Comparison of ENCODE assay signal across 22 cellular contexts in the genomic region with DNA sequence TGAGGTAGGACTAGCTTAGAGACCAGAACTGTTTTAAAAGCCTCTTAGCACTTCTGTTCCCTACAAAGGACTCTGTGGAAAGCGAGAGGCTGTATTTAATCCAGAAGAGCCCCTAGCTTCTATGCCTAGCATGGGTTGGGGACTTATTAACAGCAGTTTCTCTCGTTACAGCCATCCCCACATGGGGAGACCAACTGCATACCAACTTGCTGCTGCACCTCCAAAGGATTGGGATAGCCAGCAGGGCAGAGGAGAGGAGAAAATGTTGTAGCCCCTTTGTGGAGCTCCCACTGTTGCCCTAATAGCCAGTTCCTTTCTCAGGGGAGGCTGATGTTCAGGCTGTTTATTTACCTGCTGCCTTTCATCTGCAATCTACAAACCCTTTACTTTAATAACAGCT. TPM values are rescaled to one million over a fixed set of nuclear protein-coding genes. Genes with fewer than 3 reads are reported as not detected.
DNase-seq lines count a peak whose midpoint lies in the region; ATAC-seq, FAIRE-seq and TF ChIP-seq lines count a peak whose summit lies in the region.
"Had no signal": no experiment of that assay in that cellular context is flagged by ENCODE, and none has a peak within 500 bp of the region (broad histone marks: within the 10 kb centered on the region; RNA-seq: fewer than 3 reads in every experiment).

No MANE protein-coding gene starts in this region.

- H3K27me3 ChIP-seq in RWPE2 (ENCODE audit: insufficient read depth, poor library complexity, severe bottlenecking) = no peaks in the 10 kb centered on the region
- H3K27me3 ChIP-seq in H1 (replicated peaks in 1 of 4; ENCODE audit: control insufficient read depth in 3 of 4, extremely low read depth in 1 of 4, insufficient read depth in 3 of 4, low read length in 3 of 4) = no peaks in the 10 kb centered on the region
- H3K27me3 ChIP-seq: SJSA1 had no signal

- DNase-seq in cardiac septum (ENCODE audit: low spot score) (peak; percentile 22), left cardiac atrium (no peak), RWPE2 (ENCODE audit: low spot score) (no peak), H1 (ENCODE audit: low read depth in 1 of 2, low spot score in 2 of 2) (no peak), NCI-H2029 treated with DMSO at 0.1 percent for 48 hours (lab: John Stamatoyannopoulos, UW) (no peak), NCI-H446 (lab: John Stamatoyannopoulos, UW) (no peak)
- DNase-seq: DMS 273 treated with DMSO at 0.1 percent for 48 hours; GDM1; NCI-H1048; NCI-H1436 treated with DMSO at 0.1 percent for 48 hours; NCI-H2107; NCI-H345; NK-92 treated with Interleukin-12 subunit alpha and Interleukin-12 subunit beta, amount 100 ng/mL, for 24 hours; RPMI8226 had no signal

- H2BK120ac ChIP-seq in H1 (replicated peaks; ENCODE audit: low read depth, low read length) = no peak overlapping the region

- H3K4me1 ChIP-seq in RWPE2 (ENCODE audit: insufficient read depth, poor library complexity, severe bottlenecking) = peaks cover 22% of the 10 kb centered on the region
- peaks cover 21 to 44% (median 31%) of the 10 kb centered on the region in 4 experiments for H3K4me1 ChIP-seq in H1 (replicated peaks in 1 of 4; ENCODE audit: control insufficient read depth in 3 of 4, insufficient read depth in 4 of 4, low read length in 3 of 4)
- H3K4me1 ChIP-seq: SJSA1 had no signal

- TF ChIP-seq EP300 in H1 (IDR thresholded peaks at IDR 0.05; ENCODE audit: borderline replicate concordance in 1 of 2, low read depth in 2 of 2, low read length in 2 of 2) = no peak

- CTCF ChIA-PET in H1 (lab: Charles Lee; ENCODE audit: partially characterized antibody) = interaction anchor here (0.6 to 28.7 kb wide), 10 partner anchors 8 to 160 kb away, joined by 3 to 651 read pairs (median 19); partner anchors contain the start of genes CELSR2, SARS1 and SORT1

- no peaks in the 10 kb centered on the region for H3K79me2 ChIP-seq in H1 (ENCODE audit: control insufficient read depth in 1 of 2, insufficient read depth in 2 of 2, low read length in 2 of 2)

- H3K9ac ChIP-seq in H1 (replicated peaks in 1 of 4; ENCODE audit: extremely low read depth in 1 of 4, low read depth in 3 of 4, low read length in 3 of 4) = no peak overlapping the region
- H3K9ac ChIP-seq: BLaER1 treated with 17β-estradiol and CSF1 and Interleukin-3, amounts not matched to agents 10 nM and 100 nM; KMS-11 had no signal

- no peak for FAIRE-seq in H1 (lab: Jason Lieb, UNC)
- FAIRE-seq: A549, GM12878, GM18507 had no signal

- H2BK20ac ChIP-seq in H1 (ENCODE audit: low read length) = no peak overlapping the region

- no peak overlapping the region for H3K56ac ChIP-seq in H1 (replicated peaks; ENCODE audit: insufficient read length, low read depth, low read length)

- 0 out of 4 replicates have a peak overlapping the region, but pooled peaks of 1 of the 2 experiments have one; percentile 0 for H3K4me2 ChIP-seq in H1 (ENCODE audit: insufficient read depth in 1 of 2, low read depth in 2 of 2, low read length in 2 of 2)
- H3K4me2 ChIP-seq: A549; BLaER1 treated with 17β-estradiol and CSF1 and Interleukin-3, amounts not matched to agents 10 nM and 100 nM; KMS-11 had no signal

- POLR2A ChIA-PET in H1 (lab: Charles Lee; ENCODE audit: partially characterized antibody) = interaction anchor here (0.9 to 15.9 kb wide), 10 partner anchors 8 to 774 kb away, joined by 3 to 252 read pairs (median 10); partner anchors contain the start of genes CELSR2 and SARS1

- no peak for TF ChIP-seq RAD21 in H1 (IDR thresholded peaks at IDR 0.05 in 1 of 2, conservative IDR thresholded peaks at IDR 0.05 in 1 of 2; ENCODE audit: low read depth in 2 of 2, low read length in 2 of 2)

- H3K79me1 ChIP-seq in H1 (ENCODE audit: low read depth, low read length) = 0 out of 2 replicates have a peak, but pooled peaks cover 2% of the 10 kb centered on the region

- H4K8ac ChIP-seq in H1 (ENCODE audit: extremely low read depth, insufficient read depth, low read length) = no peak overlapping the region

- peaks cover 57% of the 10 kb centered on the region for H3K36me3 ChIP-seq in RWPE2 (ENCODE audit: low read depth)
- H3K36me3 ChIP-seq in H1 (ENCODE audit: control insufficient read depth in 2 of 4, insufficient read depth in 4 of 4, low read length in 3 of 4) = peaks cover 17 to 52% (median 34%) of the 10 kb centered on the region in 4 experiments

- H3K23me2 ChIP-seq in H1 (ENCODE audit: low read depth, low read length) = 0 out of 2 replicates have a peak, but pooled peaks cover 3% of the 10 kb centered on the region

- no peak overlapping the region for H3K18ac ChIP-seq in H1 (ENCODE audit: extremely low read depth, low read length)

- H3K14ac ChIP-seq in H1 (ENCODE audit: insufficient read length) = no peak overlapping the region

- peak overlapping the region; percentile 92 for H3K27ac ChIP-seq in RWPE2 (ENCODE audit: poor library complexity, severe bottlenecking)
- H3K27ac ChIP-seq in H1 (ENCODE audit: low read depth, low read length) = no peak overlapping the region
- H3K27ac ChIP-seq: A549; BLaER1 treated with 17β-estradiol and CSF1 and Interleukin-3, amounts not matched to agents 10 nM and 100 nM; KMS-11; SJSA1 had no signal

- H3K9me3 ChIP-seq in RWPE2 (ENCODE audit: severe bottlenecking) (no peaks in the 10 kb centered on the region), H1 (ENCODE audit: insufficient read depth in 2 of 2, low read depth in 1 of 2, low read length in 1 of 2) (no peaks in the 10 kb centered on the region)
- H3K9me3 ChIP-seq: A549; BLaER1 treated with 17β-estradiol and CSF1 and Interleukin-3, amounts not matched to agents 10 nM and 100 nM; SJSA1 had no signal

- H2BK15ac ChIP-seq in H1 (ENCODE audit: low read length) = no peak overlapping the region

- no peaks in the 10 kb centered on the region for H4K20me1 ChIP-seq in H1 (replicated peaks in 1 of 2; ENCODE audit: control insufficient read depth in 1 of 2, insufficient read depth in 2 of 2, low read length in 2 of 2)

- H4K91ac ChIP-seq in H1 (replicated peaks; ENCODE audit: insufficient read length, low read length) = no peak overlapping the region

- 0 out of 2 replicates have a peak overlapping the region, but pooled peaks have one; percentile 28 for H2BK12ac ChIP-seq in H1 (ENCODE audit: low read depth, low read length)

- intact Hi-C loops in cardiac septum (cut with DNase I) (no loop called here), left cardiac atrium (cut with DNase I) (no loop called here)

- no peak for TF ChIP-seq CTCF in RWPE2 (IDR thresholded peaks at IDR 0.05; ENCODE audit: poor library complexity, severe bottlenecking)
- no peak for TF ChIP-seq CTCF in H1 (IDR thresholded peaks at IDR 0.05; ENCODE audit: control extremely low read depth in 1 of 3, insufficient read depth in 1 of 3, low read depth in 1 of 3, low read length in 3 of 3)

- H2AFZ ChIP-seq in H1 (ENCODE audit: low read length) = no peak overlapping the region

- H3K4me3 ChIP-seq in RWPE2 (ENCODE audit: severe bottlenecking) (no peak overlapping the region), H1 (ENCODE audit: extremely low read depth in 1 of 4, insufficient read depth in 2 of 4, low read depth in 3 of 4, low read length in 4 of 4) (no peak overlapping the region)
- H3K4me3 ChIP-seq: A549; BLaER1 treated with 17β-estradiol and CSF1 and Interleukin-3, amounts not matched to agents 10 nM and 100 nM; GM12878; SJSA1 had no signal

- H2BK5ac ChIP-seq in H1 (ENCODE audit: low read depth, low read length) = peak overlapping the region; percentile 82; the same call in 1 of the 2 replicates

- H3K4ac ChIP-seq in H1 (replicated peaks; ENCODE audit: insufficient read length, low read depth, low read length) = no peak overlapping the region

- no peak overlapping the region for H2AK5ac ChIP-seq in H1 (ENCODE audit: low read depth, low read length)

- ATAC-seq in left cardiac atrium (no peak), RWPE2 (ENCODE audit: low read depth) (no peak), HG02852 (IDR thresholded peaks at IDR 0.05; ENCODE audit: unreplicated experiment) (no peak)
- ATAC-seq: A549, GM12878, HCT116 had no signal

- H4K5ac ChIP-seq in H1 (ENCODE audit: insufficient read length, low read depth, low read length) = no peak overlapping the region

- no peak overlapping the region for H3K23ac ChIP-seq in H1 (ENCODE audit: insufficient read length)

- 92% methylated on average over 2 of the region's 2 CpGs; no CpG with 5 or more reads in 1 of the 2 experiments for WGBS in H1 (ENCODE audit: extremely low coverage in 1 of 2, insufficient coverage in 1 of 2, insufficient read length in 1 of 2, insufficient replicate concordance in 2 of 2, low coverage in 1 of 2, low lambda C conversion rate in 2 of 2, missing lambda C conversion rate in 1 of 2), 2 experiments

- no peak for TF ChIP-seq POLR2A in H1 (IDR thresholded peaks at IDR 0.05; ENCODE audit: control extremely low read depth in 1 of 2, low read depth in 2 of 2, low read length in 2 of 2)

RNA-seq across cellular contexts. Expression of gene CELSR2, which starts 11.0 kb away (rescaled TPM):
- total RNA-seq in cardiac septum (7.1 TPM), left cardiac atrium (10 to 100 TPM; 15.6 to 21.1 TPM)
- 27.7 and 28.0 TPM in 2 replicates for total RNA-seq in H1 (2021; fragmentation: NEBNext Ultra II Directional; extraction: Animal tissue kit (Norgen Biotek cat#: 25700))
- polyA plus RNA-seq in H1 (2011; rRNA removed) = 12.0 and 25.9 TPM in 2 replicates
- 12.4 TPM for polyA plus RNA-seq in H1 (2011; cell fraction: cytosol; rRNA removed)
- polyA plus RNA-seq in H1 (2011; cell fraction: nucleus; rRNA removed) = 59.6 TPM
- 15.3 to 24.5 TPM (median 21.9 TPM) in 4 replicates for polyA plus RNA-seq in H1 (2012, experiment 1 of 2)
- 16.0 TPM for polyA plus RNA-seq in H1 (2012, experiment 2 of 2)
- 19.9 TPM for polyA plus RNA-seq in H1 (2013, experiment 1 of 2)
- polyA plus RNA-seq in H1 (2013, experiment 2 of 2) = 16.0 TPM
- polyA minus RNA-seq in H1 (2011; rRNA and poly(A)+ RNA removed) = 37.3 and 50.6 TPM in 2 replicates
- 28.1 TPM for polyA minus RNA-seq in H1 (2011; cell fraction: cytosol; rRNA and poly(A)+ RNA removed)
- 39.4 TPM for polyA minus RNA-seq in H1 (2011; cell fraction: nucleus; rRNA and poly(A)+ RNA removed)

RNA-seq across cellular contexts. Expression of gene SARS1, which starts 24.7 kb away (rescaled TPM):
- 104 TPM for total RNA-seq in cardiac septum
- total RNA-seq in left cardiac atrium = 100 to 1,000 TPM; 109 to 141 TPM
- total RNA-seq in H1 (2021; fragmentation: NEBNext Ultra II Directional; extraction: Animal tissue kit (Norgen Biotek cat#: 25700)) = 136 and 146 TPM in 2 replicates
- 83.1 and 97.1 TPM in 2 replicates for polyA plus RNA-seq in H1 (2011; rRNA removed)
- polyA plus RNA-seq in H1 (2011; cell fraction: cytosol; rRNA removed) = 145 TPM
- 134 TPM for polyA plus RNA-seq in H1 (2011; cell fraction: nucleus; rRNA removed)
- polyA plus RNA-seq in H1 (2012, experiment 1 of 2) = 150 to 162 TPM (median 155 TPM) in 4 replicates
- polyA plus RNA-seq in H1 (2012, experiment 2 of 2) = 71.7 TPM
- 89.1 TPM for polyA plus RNA-seq in H1 (2013, experiment 1 of 2)
- 87.4 TPM for polyA plus RNA-seq in H1 (2013, experiment 2 of 2)
- polyA minus RNA-seq in H1 (2011; rRNA and poly(A)+ RNA removed) = 87.1 and 97.9 TPM in 2 replicates
- 50.2 TPM for polyA minus RNA-seq in H1 (2011; cell fraction: cytosol; rRNA and poly(A)+ RNA removed)
- 67.5 TPM for polyA minus RNA-seq in H1 (2011; cell fraction: nucleus; rRNA and poly(A)+ RNA removed)

RNA-seq across cellular contexts. Expression of gene PSRC1, which starts 44.6 kb away (rescaled TPM):
- total RNA-seq in cardiac septum (0.59 TPM), left cardiac atrium (1 to 10 TPM; 2.3 to 2.5 TPM)
- 67.3 and 69.6 TPM in 2 replicates for total RNA-seq in H1 (2021; fragmentation: NEBNext Ultra II Directional; extraction: Animal tissue kit (Norgen Biotek cat#: 25700))
- 56.1 and 83.3 TPM in 2 replicates for polyA plus RNA-seq in H1 (2011; rRNA removed)
- 61.4 TPM for polyA plus RNA-seq in H1 (2011; cell fraction: cytosol; rRNA removed)
- 94.4 TPM for polyA plus RNA-seq in H1 (2011; cell fraction: nucleus; rRNA removed)
- 49.1 to 60.0 TPM (median 56.5 TPM) in 4 replicates for polyA plus RNA-seq in H1 (2012, experiment 1 of 2)
- 58.9 TPM for polyA plus RNA-seq in H1 (2012, experiment 2 of 2)
- polyA plus RNA-seq in H1 (2013, experiment 1 of 2) = 54.5 TPM
- polyA plus RNA-seq in H1 (2013, experiment 2 of 2) = 53.3 TPM
- 16.6 and 25.5 TPM in 2 replicates for polyA minus RNA-seq in H1 (2011; rRNA and poly(A)+ RNA removed)
- polyA minus RNA-seq in H1 (2011; cell fraction: cytosol; rRNA and poly(A)+ RNA removed) = 24.0 TPM
- polyA minus RNA-seq in H1 (2011; cell fraction: nucleus; rRNA and poly(A)+ RNA removed) = 21.1 TPM

Comparison
In these comparisons a context has a peak if more than half of its experiments do, and no peak if none do; other contexts are left out.
1. RNA of gene PSRC1, which starts 44.6 kb away (total RNA-seq): 67.3 to 69.6 TPM in H1; 2.3 to 2.5 TPM in left cardiac atrium and 0.59 TPM in cardiac septum (single experiment); every median in the first group is over 10 times any median in the second.